1 cellular context compared by ENCODE assay signal in the genomic region with DNA sequence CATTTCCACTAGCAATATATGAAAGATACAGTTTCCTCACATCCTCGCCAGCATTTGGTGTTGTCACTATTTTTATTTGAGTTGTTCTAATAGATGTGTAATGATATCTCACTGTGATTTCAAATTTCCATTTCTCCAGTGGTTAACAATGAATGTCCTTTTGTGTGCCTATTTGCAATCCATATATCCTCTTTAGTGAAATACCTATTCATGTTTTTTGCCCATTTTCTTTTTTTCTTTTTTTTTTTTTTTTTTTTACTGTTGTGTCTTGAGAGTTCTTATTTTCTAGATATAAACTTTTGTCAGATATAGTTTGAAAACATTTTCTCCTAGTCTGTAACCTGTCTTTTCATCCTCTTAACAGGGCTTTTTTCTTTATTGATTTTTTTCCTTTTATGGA.
TF ChIP-seq lines count a peak whose summit lies in the region.

No MANE protein-coding gene starts in this region.

TF ChIP-seq in K562, 482 proteins besides CTCF, POLR2A, EP300 and RAD21 (continued from another document):
- TF ChIP-seq ZNF407 (IDR thresholded peaks at IDR 0.05; ENCODE audit: low read depth) (no peak), ZFP36 (IDR thresholded peaks at IDR 0.05; ENCODE audit: low read depth, low read length, partially characterized antibody) (no peak), PHB2 (IDR thresholded peaks at IDR 0.05; ENCODE audit: low read depth) (no peak), TRIM24 (IDR thresholded peaks at IDR 0.05) (peak; percentile 47 to 56; a peak in 1 of 4 replicates), ZNF197 (CRISPR knock-in tag; IDR thresholded peaks at IDR 0.05; ENCODE audit: low read depth) (no peak), CHD1 (IDR thresholded peaks at IDR 0.05; ENCODE audit: low read length) (no peak), PCBP2 (IDR thresholded peaks at IDR 0.05; ENCODE audit: low read depth, low read length, poor library complexity, severe bottlenecking) (no peak), TRIM28 (IDR thresholded peaks at IDR 0.05) (peak; percentile 82; the same call in 1 of the 2 replicates), CREM (IDR thresholded peaks at IDR 0.05; ENCODE audit: low read depth) (no peak), MYNN (IDR thresholded peaks at IDR 0.05) (no peak), MYNN (CRISPR knock-in tag; IDR thresholded peaks at IDR 0.05) (no peak), AFF1 (IDR thresholded peaks at IDR 0.05; ENCODE audit: low read depth in 1 of 2, partially characterized antibody in 2 of 2) (peak in 1 of 2 experiments; percentile 100), NFYB (IDR thresholded peaks at IDR 0.05; ENCODE audit: extremely low read depth, insufficient read length) (no peak), ZEB2 (IDR thresholded peaks at IDR 0.05) (no peak), EP400 (IDR thresholded peaks at IDR 0.05) (no peak), CTBP1 (IDR thresholded peaks at IDR 0.05; ENCODE audit: borderline replicate concordance) (no peak), ZKSCAN8 (CRISPR knock-in tag; IDR thresholded peaks at IDR 0.05) (no peak), CREBBP (IDR thresholded peaks at IDR 0.05; ENCODE audit: low read depth, low read length) (no peak), NONO (IDR thresholded peaks at IDR 0.05; ENCODE audit: low read depth in 2 of 2, low read length in 1 of 2) (no peak), BACH1 (tag; IDR thresholded peaks at IDR 0.05) (no peak)
- TF ChIP-seq, protein P1, sequence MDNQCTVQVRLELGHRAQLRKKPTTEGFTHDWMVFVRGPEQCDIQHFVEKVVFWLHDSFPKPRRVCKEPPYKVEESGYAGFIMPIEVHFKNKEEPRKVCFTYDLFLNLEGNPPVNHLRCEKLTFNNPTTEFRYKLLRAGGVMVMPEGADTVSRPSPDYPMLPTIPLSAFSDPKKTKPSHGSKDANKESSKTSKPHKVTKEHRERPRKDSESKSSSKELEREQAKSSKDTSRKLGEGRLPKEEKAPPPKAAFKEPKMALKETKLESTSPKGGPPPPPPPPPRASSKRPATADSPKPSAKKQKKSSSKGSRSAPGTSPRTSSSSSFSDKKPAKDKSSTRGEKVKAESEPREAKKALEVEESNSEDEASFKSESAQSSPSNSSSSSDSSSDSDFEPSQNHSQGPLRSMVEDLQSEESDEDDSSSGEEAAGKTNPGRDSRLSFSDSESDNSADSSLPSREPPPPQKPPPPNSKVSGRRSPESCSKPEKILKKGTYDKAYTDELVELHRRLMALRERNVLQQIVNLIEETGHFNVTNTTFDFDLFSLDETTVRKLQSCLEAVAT (IDR thresholded peaks at IDR 0.05): no peak
- TF ChIP-seq, protein P2, sequence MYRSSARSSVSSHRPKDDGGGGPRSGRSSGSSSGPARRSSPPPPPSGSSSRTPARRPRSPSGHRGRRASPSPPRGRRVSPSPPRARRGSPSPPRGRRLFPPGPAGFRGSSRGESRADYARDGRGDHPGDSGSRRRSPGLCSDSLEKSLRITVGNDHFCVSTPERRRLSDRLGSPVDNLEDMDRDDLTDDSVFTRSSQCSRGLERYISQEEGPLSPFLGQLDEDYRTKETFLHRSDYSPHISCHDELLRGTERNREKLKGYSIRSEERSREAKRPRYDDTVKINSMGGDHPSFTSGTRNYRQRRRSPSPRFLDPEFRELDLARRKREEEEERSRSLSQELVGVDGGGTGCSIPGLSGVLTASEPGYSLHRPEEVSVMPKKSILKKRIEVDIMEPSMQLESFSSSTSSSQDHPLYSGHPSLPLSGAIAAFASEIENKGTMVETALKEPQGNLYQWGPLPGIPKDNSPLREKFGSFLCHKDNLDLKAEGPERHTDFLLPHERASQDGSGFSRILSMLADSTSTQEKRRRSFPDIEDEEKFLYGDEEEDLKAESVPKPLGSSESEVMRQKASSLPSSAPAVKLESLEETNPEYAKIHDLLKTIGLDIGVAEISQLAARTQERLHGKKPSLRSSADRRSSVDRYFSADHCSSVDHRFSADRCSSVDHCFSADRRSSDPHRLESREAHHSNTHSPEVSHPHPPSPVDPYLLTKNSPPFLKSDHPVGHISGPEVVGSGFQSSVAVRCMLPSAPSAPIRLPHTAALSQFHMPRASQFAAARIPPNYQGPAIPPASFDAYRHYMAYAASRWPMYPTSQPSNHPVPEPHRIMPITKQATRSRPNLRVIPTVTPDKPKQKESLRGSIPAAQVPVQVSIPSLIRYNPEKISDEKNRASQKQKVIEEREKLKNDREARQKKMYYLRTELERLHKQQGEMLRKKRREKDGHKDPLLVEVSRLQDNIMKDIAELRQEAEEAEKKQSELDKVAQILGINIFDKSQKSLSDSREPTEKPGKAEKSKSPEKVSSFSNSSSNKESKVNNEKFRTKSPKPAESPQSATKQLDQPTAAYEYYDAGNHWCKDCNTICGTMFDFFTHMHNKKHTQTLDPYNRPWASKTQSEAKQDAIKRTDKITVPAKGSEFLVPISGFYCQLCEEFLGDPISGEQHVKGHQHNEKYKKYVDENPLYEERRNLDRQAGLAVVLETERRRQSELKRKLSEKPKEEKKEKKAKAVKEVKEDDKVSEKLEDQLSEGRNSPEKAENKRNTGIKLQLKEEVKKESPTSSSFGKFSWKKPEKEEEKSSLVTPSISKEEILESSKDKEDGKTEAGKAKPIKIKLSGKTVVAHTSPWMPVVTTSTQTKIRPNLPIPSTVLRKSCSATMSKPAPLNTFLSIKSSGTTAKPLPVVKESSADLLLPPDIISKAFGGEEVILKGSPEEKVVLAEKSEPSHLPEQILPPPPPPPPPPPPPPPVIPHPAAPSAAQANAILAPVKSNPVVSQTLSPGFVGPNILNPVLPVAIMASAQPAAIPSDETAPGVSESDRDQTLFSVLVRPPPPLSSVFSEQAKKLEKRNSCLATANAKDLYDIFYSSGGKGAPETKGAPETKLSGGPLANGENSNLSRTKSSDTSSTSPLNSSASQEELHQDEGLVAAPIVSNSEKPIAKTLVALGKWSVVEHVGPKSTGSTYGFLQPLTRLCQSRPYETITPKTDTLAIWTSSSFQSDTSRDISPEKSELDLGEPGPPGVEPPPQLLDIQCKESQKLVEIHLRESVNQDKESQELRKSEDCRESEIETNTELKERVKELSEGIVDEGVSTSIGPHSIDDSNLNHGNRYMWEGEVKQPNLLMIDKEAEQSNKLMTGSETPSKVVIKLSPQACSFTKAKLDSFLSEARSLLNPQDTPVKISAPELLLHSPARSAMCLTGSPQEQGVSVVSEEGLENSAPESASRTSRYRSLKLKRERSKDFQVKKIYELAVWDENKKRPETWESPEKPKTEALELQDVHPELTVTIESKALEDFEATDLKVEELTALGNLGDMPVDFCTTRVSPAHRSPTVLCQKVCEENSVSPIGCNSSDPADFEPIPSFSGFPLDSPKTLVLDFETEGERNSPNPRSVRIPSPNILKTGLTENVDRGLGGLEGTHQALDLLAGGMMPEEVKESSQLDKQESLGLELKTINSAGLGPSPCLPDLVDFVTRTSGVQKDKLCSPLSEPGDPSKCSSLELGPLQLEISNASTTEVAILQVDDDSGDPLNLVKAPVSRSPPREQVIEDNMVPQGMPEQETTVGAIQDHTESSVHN (IDR thresholded peaks at IDR 0.05; ENCODE audit: borderline replicate concordance in 1 of 2, low read depth in 1 of 2): no peak
- TF ChIP-seq, protein P3, sequence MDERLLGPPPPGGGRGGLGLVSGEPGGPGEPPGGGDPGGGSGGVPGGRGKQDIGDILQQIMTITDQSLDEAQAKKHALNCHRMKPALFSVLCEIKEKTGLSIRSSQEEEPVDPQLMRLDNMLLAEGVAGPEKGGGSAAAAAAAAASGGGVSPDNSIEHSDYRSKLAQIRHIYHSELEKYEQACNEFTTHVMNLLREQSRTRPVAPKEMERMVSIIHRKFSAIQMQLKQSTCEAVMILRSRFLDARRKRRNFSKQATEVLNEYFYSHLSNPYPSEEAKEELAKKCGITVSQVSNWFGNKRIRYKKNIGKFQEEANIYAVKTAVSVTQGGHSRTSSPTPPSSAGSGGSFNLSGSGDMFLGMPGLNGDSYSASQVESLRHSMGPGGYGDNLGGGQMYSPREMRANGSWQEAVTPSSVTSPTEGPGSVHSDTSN (CRISPR knock-in tag; IDR thresholded peaks at IDR 0.05; ENCODE audit: low read depth): no peak
- TF ChIP-seq, protein P3 (tag; conservative IDR thresholded peaks at IDR 0.05; ENCODE audit: low read depth): no peak
